In the genomic region with DNA sequence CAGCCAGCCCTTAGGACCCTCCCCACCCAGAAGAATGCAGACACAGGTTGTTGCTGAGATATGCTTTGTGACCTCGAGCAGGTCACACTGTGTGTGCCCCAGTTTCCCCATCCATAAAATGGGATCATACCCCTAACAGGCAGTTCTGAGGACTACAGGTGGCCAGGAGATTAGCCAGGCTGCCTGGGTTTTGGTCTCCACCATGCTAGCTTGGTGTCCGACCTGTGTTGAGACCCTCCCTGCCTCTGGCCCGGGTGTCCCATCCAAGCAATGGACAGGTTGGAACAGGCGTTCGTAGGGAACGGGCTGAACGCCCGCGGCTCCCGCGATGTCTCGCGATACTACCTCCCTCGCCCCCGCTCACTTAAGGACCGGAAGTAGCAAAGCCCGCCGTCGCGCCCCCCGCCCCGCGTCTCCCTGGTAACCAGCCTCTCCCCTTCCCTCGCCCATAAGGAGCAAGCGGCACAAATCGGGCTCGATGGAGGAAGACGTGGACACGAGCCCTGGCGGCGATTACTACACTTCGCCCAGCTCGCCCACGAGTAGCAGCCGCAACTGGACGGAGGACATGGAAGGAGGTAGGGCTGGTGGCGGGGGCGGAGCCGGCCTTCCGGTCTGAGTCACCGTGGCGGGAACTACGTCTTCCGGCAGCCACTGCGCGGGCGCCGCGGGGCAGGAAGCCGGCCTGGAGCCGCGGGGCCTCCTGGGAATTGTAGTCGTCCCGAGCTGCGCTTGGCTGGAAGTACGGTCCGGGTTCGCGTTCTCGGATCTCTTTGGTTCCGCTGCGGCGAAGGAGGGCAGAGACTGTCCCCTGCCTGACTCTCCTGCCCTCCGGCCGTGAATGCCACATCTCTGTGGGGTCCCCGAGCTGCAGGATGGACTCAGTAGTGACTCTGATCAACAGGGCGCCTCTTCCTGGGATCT, we compare ENCODE assay signal across 1 cellular context.
TF ChIP-seq lines count a peak whose summit lies in the region.

No MANE protein-coding gene starts in this region.

TF ChIP-seq in WTC11, 78 proteins besides CTCF, POLR2A, EP300 and RAD21 (continued from another document):
- TF ChIP-seq, protein P1, sequence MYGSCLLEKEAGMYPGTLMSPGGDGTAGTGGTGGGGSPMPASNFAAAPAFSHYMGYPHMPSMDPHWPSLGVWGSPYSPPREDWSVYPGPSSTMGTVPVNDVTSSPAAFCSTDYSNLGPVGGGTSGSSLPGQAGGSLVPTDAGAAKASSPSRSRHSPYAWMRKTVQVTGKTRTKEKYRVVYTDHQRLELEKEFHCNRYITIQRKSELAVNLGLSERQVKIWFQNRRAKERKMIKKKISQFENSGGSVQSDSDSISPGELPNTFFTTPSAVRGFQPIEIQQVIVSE (CRISPR knock-in tag; IDR thresholded peaks at IDR 0.05; ENCODE audit: borderline replicate concordance), result no peak
- no peak for TF ChIP-seq SMAD4 (CRISPR knock-in tag; IDR thresholded peaks at IDR 0.05)
- TF ChIP-seq ETV6 (CRISPR knock-in tag; IDR thresholded peaks at IDR 0.05), result peak; percentile 68
- TF ChIP-seq FOXP1 (CRISPR knock-in tag; IDR thresholded peaks at IDR 0.05; ENCODE audit: borderline replicate concordance), result no peak
- no peak for TF ChIP-seq KAT7 (CRISPR knock-in tag; IDR thresholded peaks at IDR 0.05; ENCODE audit: borderline replicate concordance)
- peak; percentile 85 for TF ChIP-seq GTF2I (CRISPR knock-in tag; conservative IDR thresholded peaks at IDR 0.05)
- TF ChIP-seq, protein P2, sequence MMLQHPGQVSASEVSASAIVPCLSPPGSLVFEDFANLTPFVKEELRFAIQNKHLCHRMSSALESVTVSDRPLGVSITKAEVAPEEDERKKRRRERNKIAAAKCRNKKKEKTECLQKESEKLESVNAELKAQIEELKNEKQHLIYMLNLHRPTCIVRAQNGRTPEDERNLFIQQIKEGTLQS (CRISPR knock-in tag; conservative IDR thresholded peaks at IDR 0.05), result no peak
